Comparison of ENCODE assay signal across 8 cellular contexts in the genomic region with DNA sequence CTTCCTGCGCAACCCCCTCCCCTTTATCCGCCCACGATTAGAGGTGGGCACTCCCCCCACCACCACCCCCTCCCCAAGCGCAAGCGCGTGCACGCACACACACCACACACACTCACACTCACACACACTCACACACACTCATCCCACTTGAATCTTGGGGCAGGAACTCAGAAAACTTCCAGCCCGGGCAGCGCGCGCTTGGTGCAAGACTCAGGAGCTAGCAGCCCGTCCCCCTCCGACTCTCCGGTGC. TPM values are rescaled to one million over a fixed set of nuclear protein-coding genes. Genes with fewer than 3 reads are reported as not detected.
DNase-seq lines count a peak whose midpoint lies in the region; ATAC-seq and TF ChIP-seq lines count a peak whose summit lies in the region.

A gene (plus strand): TSS at position 170 of the 250 bp plus-strand sequence. CDS start 788 bp downstream, outside the sequence.

- H3K27ac ChIP-seq in iPS-18a (ENCODE audit: low read length) (peak within 1 kb of the TSS; percentile 13), spleen (no peak within 1 kb of the TSS)

- peaks cover 7% of the 10 kb centered on the region for H3K9me3 Mint-ChIP-seq in activated CD4-positive, alpha-beta T cell treated with anti-CD3 and anti-CD28 coated beads, Interleukin-2, amount 10 ng/mL, durations not matched to agents 24 days and 14 days
- no peaks in the 10 kb centered on the region for H3K9me3 Mint-ChIP-seq in activated naive CD8-positive, alpha-beta T cell treated with anti-CD3 and anti-CD28 coated beads, Interleukin-2, amount 50 U/mL, for 24 hours

- peak within 1 kb of the TSS; percentile 84 for H3K4me3 Mint-ChIP-seq in activated CD4-positive, alpha-beta T cell treated with anti-CD3 and anti-CD28 coated beads, Interleukin-2, amount 10 ng/mL, durations not matched to agents 24 days and 14 days
- peak within 1 kb of the TSS; percentile 75 for H3K4me3 Mint-ChIP-seq in activated naive CD8-positive, alpha-beta T cell treated with anti-CD3 and anti-CD28 coated beads, Interleukin-2, amount 50 U/mL, for 24 hours

- no peak for ATAC-seq in activated naive CD8-positive, alpha-beta T cell treated with anti-CD3 and anti-CD28 coated beads, Interleukin-2, amount 50 U/mL, for 24 hours
- ATAC-seq in GM18909 (IDR thresholded peaks at IDR 0.05; ENCODE audit: poor library complexity, unreplicated experiment) (no peak), GM21360 (IDR thresholded peaks at IDR 0.05; ENCODE audit: unreplicated experiment) (no peak)

- DNase-seq in activated CD4-positive, alpha-beta T cell treated with anti-CD3 and anti-CD28 coated beads, Interleukin-2, amount 10 ng/mL, durations not matched to agents 24 days and 14 days, result no peak
- no peak for DNase-seq in activated CD4-positive, alpha-beta T cell treated with anti-CD3 and anti-CD28 coated beads for 4 hours
- DNase-seq in activated naive CD8-positive, alpha-beta T cell treated with anti-CD3 and anti-CD28 coated beads, Interleukin-2, amount 50 U/mL, for 24 hours, result no peak
- DNase-seq in spleen (no peak), iPS-NIHi7 (ENCODE audit: extremely low spot score) (no peak)

- H3K4me1 ChIP-seq in iPS-18a (ENCODE audit: control insufficient read depth, low read depth, low read length) (peaks cover 35% of the 10 kb centered on the region), spleen (peaks cover 17 to 42% (median 38%) of the 10 kb centered on the region in 6 donors)

- peak within 1 kb of the TSS; percentile 66 for H3K27ac Mint-ChIP-seq in activated CD4-positive, alpha-beta T cell treated with anti-CD3 and anti-CD28 coated beads, Interleukin-2, amount 10 ng/mL, durations not matched to agents 24 days and 14 days
- peak within 1 kb of the TSS; percentile 27 for H3K27ac Mint-ChIP-seq in activated naive CD8-positive, alpha-beta T cell treated with anti-CD3 and anti-CD28 coated beads, Interleukin-2, amount 50 U/mL, for 24 hours

- H3K27me3 Mint-ChIP-seq in activated CD4-positive, alpha-beta T cell treated with anti-CD3 and anti-CD28 coated beads, Interleukin-2, amount 10 ng/mL, durations not matched to agents 24 days and 14 days, result peaks cover 65% of the 10 kb centered on the region
- H3K27me3 Mint-ChIP-seq in activated naive CD8-positive, alpha-beta T cell treated with anti-CD3 and anti-CD28 coated beads, Interleukin-2, amount 50 U/mL, for 24 hours, result peaks cover 74% of the 10 kb centered on the region

- H3K27me3 ChIP-seq in iPS-18a (ENCODE audit: control insufficient read depth, insufficient read depth, low read length) (no peaks in the 10 kb centered on the region), spleen (replicated peaks in 1 of 7) (peaks cover 7 to 95% (median 63%) of the 10 kb centered on the region in 7 donors)

- no peak for TF ChIP-seq POLR2A in spleen (IDR thresholded peaks at IDR 0.05)

- H3K36me3 ChIP-seq in iPS-18a (ENCODE audit: control insufficient read depth, low read depth, low read length) (peaks cover 7% of the 10 kb centered on the region), spleen (no peaks in the 10 kb centered on the region)

- H3K9ac ChIP-seq in iPS-18a (ENCODE audit: low read length), result peak within 1 kb of the TSS; percentile 89

- intact Hi-C loops in activated CD4-positive, alpha-beta T cell treated with anti-CD3 and anti-CD28 coated beads, Interleukin-2, amount 10 ng/mL, durations not matched to agents 24 days and 14 days (cut with micrococcal nuclease), result no loop called here
- intact Hi-C loops in spleen (cut with DNase I; ENCODE audit: low total_unique reads), result no loop called here

- H3K4me1 Mint-ChIP-seq in activated CD4-positive, alpha-beta T cell treated with anti-CD3 and anti-CD28 coated beads, Interleukin-2, amount 10 ng/mL, durations not matched to agents 24 days and 14 days, result peaks cover 7% of the 10 kb centered on the region
- peaks cover 28% of the 10 kb centered on the region for H3K4me1 Mint-ChIP-seq in activated naive CD8-positive, alpha-beta T cell treated with anti-CD3 and anti-CD28 coated beads, Interleukin-2, amount 50 U/mL, for 24 hours

- no peak for TF ChIP-seq CTCF in spleen (IDR thresholded peaks at IDR 0.05 in 8 of 11, conservative IDR thresholded peaks at IDR 0.05 in 3 of 11)

- H3K9me3 ChIP-seq in iPS-18a (ENCODE audit: control insufficient read depth, low read depth, low read length) (no peaks in the 10 kb centered on the region), spleen (peaks cover 0 to 4% (median 0%) of the 10 kb centered on the region in 8 donors)

- peaks cover 7% of the 10 kb centered on the region for H3K36me3 Mint-ChIP-seq in activated CD4-positive, alpha-beta T cell treated with anti-CD3 and anti-CD28 coated beads, Interleukin-2, amount 10 ng/mL, durations not matched to agents 24 days and 14 days (ENCODE audit: low read depth)
- no peaks in the 10 kb centered on the region for H3K36me3 Mint-ChIP-seq in activated naive CD8-positive, alpha-beta T cell treated with anti-CD3 and anti-CD28 coated beads, Interleukin-2, amount 50 U/mL, for 24 hours (ENCODE audit: low read depth)

- WGBS in spleen, 5 donors, result 0 to 1% (median 1%) methylated on average over 12 to 14 of the region's 14 CpGs

- H3K4me3 ChIP-seq in iPS-18a (ENCODE audit: low read length) (peak within 1 kb of the TSS; percentile 89), spleen (peak within 1 kb of the TSS; percentile 25 to 75 (median 52))

RNA-seq across cellular contexts. Expression of the gene that starts here (rescaled TPM):
- 0.38 and 0.49 TPM in 2 replicates for total RNA-seq in activated CD4-positive, alpha-beta T cell treated with anti-CD3 and anti-CD28 coated beads, Interleukin-2, amount 10 ng/mL, durations not matched to agents 24 days and 14 days
- under 1 TPM in 2 of 7 donors, not detected in 5; 0.09 to 0.30 TPM for total RNA-seq in spleen
- polyA plus RNA-seq in spleen, result under 1 TPM in 2 of 3 donors, not detected in 1; 0.03 to 0.06 TPM
